8 cellular contexts compared by ENCODE assay signal in the genomic region with DNA sequence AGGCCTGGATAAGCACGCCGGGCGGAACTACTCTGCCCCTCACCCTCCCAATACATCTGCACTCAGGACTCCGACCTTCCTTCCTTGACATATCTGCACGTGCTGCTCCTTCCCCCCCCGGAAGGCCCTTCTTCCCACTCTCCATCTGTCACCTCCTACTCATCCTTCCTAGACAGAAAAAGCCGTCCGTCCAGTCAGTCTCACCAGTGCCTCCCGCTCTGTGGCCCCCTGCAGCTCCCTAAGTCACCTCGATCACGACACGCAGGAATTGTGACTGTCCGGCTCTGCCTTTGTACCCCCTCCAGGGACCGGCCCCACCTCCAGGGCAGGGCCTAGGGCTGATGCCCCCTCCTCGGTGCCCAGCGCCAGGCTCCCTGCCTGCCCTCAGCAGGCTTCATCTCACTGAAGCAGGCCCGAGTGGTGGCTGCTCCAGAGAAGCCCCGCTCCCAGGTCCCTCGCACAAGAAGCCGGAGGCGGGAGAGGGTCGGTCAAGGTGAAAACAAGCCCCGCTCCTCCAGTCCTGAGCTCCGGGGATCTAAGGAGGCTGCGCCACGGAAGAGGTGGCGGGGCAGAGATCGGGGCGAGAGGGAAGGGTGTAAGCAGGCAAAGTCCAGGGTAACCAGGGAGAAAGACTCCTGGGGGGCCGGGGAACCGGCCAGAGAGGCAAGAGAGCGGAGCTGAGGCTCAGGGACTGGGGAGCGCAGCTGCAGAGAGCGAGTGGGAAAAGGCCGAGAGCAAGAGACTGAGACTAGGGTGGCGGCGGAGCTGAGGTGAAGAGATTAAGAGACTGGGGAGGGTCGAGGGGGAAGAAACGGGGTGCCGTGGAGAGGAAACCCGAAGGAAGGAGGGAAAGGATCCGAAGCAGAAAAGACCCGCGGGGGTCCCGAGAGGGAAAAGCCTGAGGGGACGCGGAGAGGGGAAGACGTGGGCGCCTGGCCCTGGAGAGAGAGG. TPM values are rescaled to one million over a fixed set of nuclear protein-coding genes. Genes with fewer than 3 reads are reported as not detected.
DNase-seq lines count a peak whose midpoint lies in the region; ATAC-seq, FAIRE-seq and TF ChIP-seq lines count a peak whose summit lies in the region.

No MANE protein-coding gene starts in this region.

- intact Hi-C loops in natural killer cell (cut with micrococcal nuclease): loop anchor here (2.0 to 10.0 kb wide), 2 partner anchors 81 to 343 kb away; a partner anchor contains a TSS

- no peak overlapping the region for H3K56ac ChIP-seq in H1 (replicated peaks; ENCODE audit: insufficient read length, low read depth, low read length)

- no peak overlapping the region; the same call in 1 of the 2 replicates for H4K8ac ChIP-seq in H1 (ENCODE audit: extremely low read depth, insufficient read depth, low read length)

- H3K27ac ChIP-seq in GM23338 (ENCODE audit: low read depth) (no peak overlapping the region), H1 (ENCODE audit: low read depth, low read length) (no peak overlapping the region)

- H3K79me2 ChIP-seq in GM23338 (replicated peaks; ENCODE audit: insufficient read depth) (peaks cover 55% of the 10 kb centered on the region), H1 (ENCODE audit: control insufficient read depth in 1 of 2, insufficient read depth in 2 of 2, low read length in 2 of 2) (peaks cover 12 to 58% of the 10 kb centered on the region in 2 experiments)

- no peak for TF ChIP-seq POLR2A in H1 (IDR thresholded peaks at IDR 0.05; ENCODE audit: control extremely low read depth in 1 of 2, low read depth in 2 of 2, low read length in 2 of 2)

- H4K91ac ChIP-seq in H1 (replicated peaks; ENCODE audit: insufficient read length, low read length): no peak overlapping the region

- POLR2A ChIA-PET in T-cell (lab: Charles Lee): interaction anchor here in 1 of 2 donors (0.6 to 0.8 kb wide), 3 partner anchors 16 to 81 kb away, joined by 3 to 12 read pairs (median 3); no protein-coding TSS in a partner anchor
- POLR2A ChIA-PET in H1 (lab: Charles Lee; ENCODE audit: partially characterized antibody): interaction anchor here (0.8 to 5.0 kb wide), 9 partner anchors 9 to 149 kb away, joined by 3 to 23 read pairs (median 3); a partner anchor contains a TSS

- no peak for TF ChIP-seq CTCF in AG09309 (IDR thresholded peaks at IDR 0.05; ENCODE audit: control insufficient read depth, insufficient read depth, low read depth, low read length, missing control alignments)
- TF ChIP-seq CTCF in GM23338 (conservative IDR thresholded peaks at IDR 0.05; ENCODE audit: low read depth in 2 of 2): no peak
- TF ChIP-seq CTCF in H1 (IDR thresholded peaks at IDR 0.05; ENCODE audit: control extremely low read depth in 1 of 3, insufficient read depth in 1 of 3, low read depth in 1 of 3, low read length in 3 of 3): no peak
- TF ChIP-seq CTCF in natural killer cell (IDR thresholded peaks at IDR 0.05): no peak

- H3K9ac ChIP-seq in H1 (replicated peaks in 1 of 4; ENCODE audit: extremely low read depth in 1 of 4, low read depth in 3 of 4, low read length in 3 of 4): peak overlapping the region; percentile 7 to 89 (median 20); a peak in 5 of 7 replicates

- peak overlapping the region; percentile 92 for H3K27ac Mint-ChIP-seq in GM23338
- peak overlapping the region; percentile 99 for H3K27ac Mint-ChIP-seq in T-cell
- peak overlapping the region; percentile 93 to 98 for H3K27ac Mint-ChIP-seq in natural killer cell

- no peak overlapping the region for H2BK20ac ChIP-seq in H1 (ENCODE audit: low read length)

- H3F3A ChIP-seq in GM23338 (replicated peaks; ENCODE audit: low read depth): peaks cover 21% of the 10 kb centered on the region

- H3K23me2 ChIP-seq in H1 (ENCODE audit: low read depth, low read length): peaks cover 13% of the 10 kb centered on the region; the same call in 1 of the 2 replicates

- H4K20me1 ChIP-seq in GM23338 (replicated peaks; ENCODE audit: insufficient read depth) (peaks cover 51% of the 10 kb centered on the region), H1 (replicated peaks in 1 of 2; ENCODE audit: control insufficient read depth in 1 of 2, insufficient read depth in 2 of 2, low read length in 2 of 2) (peaks cover 31 to 36% of the 10 kb centered on the region in 2 experiments)

- no peak overlapping the region for H2BK12ac ChIP-seq in H1 (ENCODE audit: low read depth, low read length)

- WGBS in H1 (ENCODE audit: extremely low coverage in 1 of 2, insufficient coverage in 1 of 2, insufficient read length in 1 of 2, insufficient replicate concordance in 2 of 2, low coverage in 1 of 2, low lambda C conversion rate in 2 of 2, missing lambda C conversion rate in 1 of 2), 2 experiments: 22% methylated on average over 41 of the region's 49 CpGs; no CpG with 5 or more reads in 1 of the 2 experiments

- DNase-seq in AG09309 (ENCODE audit: low read depth): no peak
- peak; percentile 46 for DNase-seq in GM23338 (ENCODE audit: low spot score)
- peak in 5 of 34 experiments; percentile 14 to 30 (median 22) for DNase-seq in T-cell
- DNase-seq in H1 (ENCODE audit: low read depth in 1 of 2, low spot score in 2 of 2): peak in 1 of 2 experiments; percentile 59
- no peak for DNase-seq in natural killer cell
- no peak for DNase-seq in central memory CD4-positive, alpha-beta T cell
- DNase-seq in SHP77 treated with DMSO at 0.1 percent for 48 hours (lab: John Stamatoyannopoulos, UW): no peak

- H3K4me3 Mint-ChIP-seq in GM23338 (peak overlapping the region; percentile 98), T-cell (peak overlapping the region; percentile 96 to 100 (median 97)), natural killer cell (peak overlapping the region; percentile 98)

- no peak overlapping the region for H2BK5ac ChIP-seq in H1 (ENCODE audit: low read depth, low read length)

- H4K5ac ChIP-seq in H1 (ENCODE audit: insufficient read length, low read depth, low read length): no peak overlapping the region

- peaks cover 22% of the 10 kb centered on the region for H3K79me1 ChIP-seq in H1 (ENCODE audit: low read depth, low read length)

- H3K9me2 ChIP-seq in GM23338 (ENCODE audit: insufficient read depth): 0 out of 2 replicates have a peak, but pooled peaks cover 4% of the 10 kb centered on the region

- no peak overlapping the region for H2BK15ac ChIP-seq in H1 (ENCODE audit: low read length)

- no peak overlapping the region for H3K4ac ChIP-seq in H1 (replicated peaks; ENCODE audit: insufficient read length, low read depth, low read length)

- H3K27me3 Mint-ChIP-seq in GM23338 (ENCODE audit: insufficient read depth, low read depth, poor library complexity) (peaks cover 17% of the 10 kb centered on the region), T-cell (no peaks in the 10 kb centered on the region), natural killer cell (ENCODE audit: low read depth in 2 of 2) (no peaks in the 10 kb centered on the region)

- H3K4me1 ChIP-seq in GM23338 (ENCODE audit: insufficient read depth) (peaks cover 30% of the 10 kb centered on the region), H1 (replicated peaks in 1 of 4; ENCODE audit: control insufficient read depth in 3 of 4, insufficient read depth in 4 of 4, low read length in 3 of 4) (peaks cover 4 to 25% (median 16%) of the 10 kb centered on the region in 4 experiments; a peak in 6 of 7 replicates)

- H2BK120ac ChIP-seq in H1 (replicated peaks; ENCODE audit: low read depth, low read length): no peak overlapping the region

- H3K4me1 Mint-ChIP-seq in GM23338 (peaks cover 58% of the 10 kb centered on the region), T-cell (peaks cover 51 to 60% (median 58%) of the 10 kb centered on the region in 3 donors), natural killer cell (peaks cover 63 to 66% of the 10 kb centered on the region in 2 donors)

- H3K18ac ChIP-seq in H1 (ENCODE audit: extremely low read depth, low read length): no peak overlapping the region; the same call in 1 of the 2 replicates

- no peak overlapping the region for H2AK5ac ChIP-seq in H1 (ENCODE audit: low read depth, low read length)

- ATAC-seq in GM23338 (no peak), T-cell (replicated peaks in 1 of 4) (no peak), natural killer cell (no peak), GM21360 (IDR thresholded peaks at IDR 0.05; ENCODE audit: unreplicated experiment) (no peak)

- H2AFZ ChIP-seq in GM23338 (no peak overlapping the region), H1 (ENCODE audit: low read length) (no peak overlapping the region)

- H3K23ac ChIP-seq in H1 (ENCODE audit: insufficient read length): no peak overlapping the region

- H3K36me3 ChIP-seq in GM23338 (ENCODE audit: insufficient read depth): no peaks in the 10 kb centered on the region
- H3K36me3 ChIP-seq in H1 (ENCODE audit: control insufficient read depth in 2 of 4, insufficient read depth in 4 of 4, low read length in 3 of 4): no peaks in the 10 kb centered on the region

- no peak overlapping the region for H3K14ac ChIP-seq in H1 (ENCODE audit: insufficient read length)

- peak overlapping the region; percentile 98 for H3K4me2 ChIP-seq in GM23338
- peak overlapping the region; percentile 78 to 84 for H3K4me2 ChIP-seq in H1 (ENCODE audit: insufficient read depth in 1 of 2, low read depth in 2 of 2, low read length in 2 of 2)

- FAIRE-seq in H1 (lab: Jason Lieb, UNC): no peak

- no peak for TF ChIP-seq EP300 in H1 (IDR thresholded peaks at IDR 0.05; ENCODE audit: borderline replicate concordance in 1 of 2, low read depth in 2 of 2, low read length in 2 of 2)

- H3K27me3 ChIP-seq in GM23338 (ENCODE audit: insufficient read depth) (no peaks in the 10 kb centered on the region), H1 (replicated peaks in 1 of 4; ENCODE audit: control insufficient read depth in 3 of 4, extremely low read depth in 1 of 4, insufficient read depth in 3 of 4, low read length in 3 of 4) (no peaks in the 10 kb centered on the region)

- H3K9me3 ChIP-seq in H1 (ENCODE audit: insufficient read depth in 2 of 2, low read depth in 1 of 2, low read length in 1 of 2): no peaks in the 10 kb centered on the region; a peak in 1 of 4 replicates

- no peak for TF ChIP-seq RAD21 in H1 (IDR thresholded peaks at IDR 0.05 in 1 of 2, conservative IDR thresholded peaks at IDR 0.05 in 1 of 2; ENCODE audit: low read depth in 2 of 2, low read length in 2 of 2)

- H3K36me3 Mint-ChIP-seq in GM23338 (ENCODE audit: low read depth): peaks cover 4% of the 10 kb centered on the region; the same call in 2 of the 3 replicates
- peaks cover 4% of the 10 kb centered on the region for H3K36me3 Mint-ChIP-seq in T-cell
- no peaks in the 10 kb centered on the region for H3K36me3 Mint-ChIP-seq in natural killer cell

- H3K4me3 ChIP-seq in AG09309 (ENCODE audit: control insufficient read depth, low read depth, low read length) (peak overlapping the region; percentile 94), GM23338 (peak overlapping the region; percentile 90), H1 (ENCODE audit: extremely low read depth in 1 of 4, insufficient read depth in 2 of 4, low read depth in 3 of 4, low read length in 4 of 4) (peak overlapping the region; percentile 79 to 89 (median 82))

- H3K9me3 Mint-ChIP-seq in GM23338 (no peaks in the 10 kb centered on the region; the same call in 2 of the 3 replicates), T-cell (no peaks in the 10 kb centered on the region), natural killer cell (no peaks in the 10 kb centered on the region)

- CTCF ChIA-PET in T-cell (lab: Charles Lee): no interaction called here
- CTCF ChIA-PET in H1 (lab: Charles Lee; ENCODE audit: partially characterized antibody): interaction anchor here (0.6 to 4.7 kb wide), 3 partner anchors 15 to 43 kb away, joined by 3 to 32 read pairs (median 3); no protein-coding TSS in a partner anchor

RNA-seq across cellular contexts. Expression of a gene that starts 1.1 kb away (rescaled TPM):
- 62.5 and 70.8 TPM in 2 replicates for total RNA-seq in GM23338 (2014; rRNA removed; shearing (Covaris generic))
- polyA plus RNA-seq in GM23338 (2016; fragmentation: Nextera tagmentation; extraction: Ambion mirVana): 22.2 and 24.9 TPM in 2 replicates
- total RNA-seq in T-cell: 100 to 1,000 TPM; 173 to 208 (median 194) TPM
- total RNA-seq in H1 (2021; fragmentation: NEBNext Ultra II Directional; extraction: Animal tissue kit (Norgen Biotek cat#: 25700)): 74.4 and 75.6 TPM in 2 replicates
- 36.4 and 52.5 TPM in 2 replicates for polyA plus RNA-seq in H1 (2011; rRNA removed)
- 44.1 TPM for polyA plus RNA-seq in H1 (2011; cell fraction: cytosol; rRNA removed)
- 72.3 TPM for polyA plus RNA-seq in H1 (2011; cell fraction: nucleus; rRNA removed)
- 38.2 to 56.4 TPM (median 52.6 TPM) in 4 replicates for polyA plus RNA-seq in H1 (2012, experiment 1 of 2)
- polyA plus RNA-seq in H1 (2012, experiment 2 of 2): 46.1 TPM
- 34.4 TPM for polyA plus RNA-seq in H1 (2013, experiment 1 of 2)
- polyA plus RNA-seq in H1 (2013, experiment 2 of 2): 33.2 TPM
- 55.1 and 73.5 TPM in 2 replicates for polyA minus RNA-seq in H1 (2011; rRNA and poly(A)+ RNA removed)
- polyA minus RNA-seq in H1 (2011; cell fraction: cytosol; rRNA and poly(A)+ RNA removed): 62.7 TPM
- polyA minus RNA-seq in H1 (2011; cell fraction: nucleus; rRNA and poly(A)+ RNA removed): 41.3 TPM
- total RNA-seq in natural killer cell: 100 to 1,000 TPM; 252 to 275 (median 260) TPM

RNA-seq across cellular contexts. Expression of a gene that starts 22.2 kb away (rescaled TPM):
- total RNA-seq in GM23338 (2014; rRNA removed; shearing (Covaris generic)): 91.0 and 91.1 TPM in 2 replicates
- polyA plus RNA-seq in GM23338 (2016; fragmentation: Nextera tagmentation; extraction: Ambion mirVana) (81.9 and 83.6 TPM in 2 replicates), H1 (2011; rRNA removed) (100 and 111 TPM in 2 replicates)
- total RNA-seq in T-cell (10 to 100 TPM; 16.8 to 27.6 (median 24.7) TPM), natural killer cell (10 to 100 TPM; 17.1 to 19.5 (median 18.5) TPM)
- 63.4 and 68.8 TPM in 2 replicates for total RNA-seq in H1 (2021; fragmentation: NEBNext Ultra II Directional; extraction: Animal tissue kit (Norgen Biotek cat#: 25700))
- 86.6 TPM for polyA plus RNA-seq in H1 (2011; cell fraction: cytosol; rRNA removed)
- polyA plus RNA-seq in H1 (2011; cell fraction: nucleus; rRNA removed): 74.0 TPM
- polyA plus RNA-seq in H1 (2012, experiment 1 of 2): 44.6 to 69.6 TPM (median 66.9 TPM) in 4 replicates
- polyA plus RNA-seq in H1 (2012, experiment 2 of 2): 84.2 TPM
- polyA plus RNA-seq in H1 (2013, experiment 1 of 2): 34.0 TPM
- 34.1 TPM for polyA plus RNA-seq in H1 (2013, experiment 2 of 2)
- 16.1 and 17.2 TPM in 2 replicates for polyA minus RNA-seq in H1 (2011; rRNA and poly(A)+ RNA removed)
- polyA minus RNA-seq in H1 (2011; cell fraction: cytosol; rRNA and poly(A)+ RNA removed): 28.0 TPM
- polyA minus RNA-seq in H1 (2011; cell fraction: nucleus; rRNA and poly(A)+ RNA removed): 21.6 TPM

RNA-seq across cellular contexts. Expression of a gene that starts 26.1 kb away (rescaled TPM):
- 11.3 and 17.2 TPM in 2 replicates for total RNA-seq in GM23338 (2014; rRNA removed; shearing (Covaris generic))
- polyA plus RNA-seq in GM23338 (2016; fragmentation: Nextera tagmentation; extraction: Ambion mirVana): 2.3 and 3.4 TPM in 2 replicates
- total RNA-seq in T-cell: 1 to 10 TPM; 2.9 to 5.8 (median 3.9) TPM
- total RNA-seq in H1 (2021; fragmentation: NEBNext Ultra II Directional; extraction: Animal tissue kit (Norgen Biotek cat#: 25700)): 32.7 and 33.6 TPM in 2 replicates
- 27.6 and 55.2 TPM in 2 replicates for polyA plus RNA-seq in H1 (2011; rRNA removed)
- 51.4 TPM for polyA plus RNA-seq in H1 (2011; cell fraction: cytosol; rRNA removed)
- 281 TPM for polyA plus RNA-seq in H1 (2011; cell fraction: nucleus; rRNA removed)
- polyA plus RNA-seq in H1 (2012, experiment 1 of 2): 32.1 to 43.0 TPM (median 39.5 TPM) in 4 replicates
- polyA plus RNA-seq in H1 (2012, experiment 2 of 2): 19.0 TPM
- polyA plus RNA-seq in H1 (2013, experiment 1 of 2): 19.6 TPM
- 16.3 TPM for polyA plus RNA-seq in H1 (2013, experiment 2 of 2)
- polyA minus RNA-seq in H1 (2011; rRNA and poly(A)+ RNA removed): 10.9 and 17.1 TPM in 2 replicates
- polyA minus RNA-seq in H1 (2011; cell fraction: cytosol; rRNA and poly(A)+ RNA removed): 14.6 TPM
- polyA minus RNA-seq in H1 (2011; cell fraction: nucleus; rRNA and poly(A)+ RNA removed): 30.8 TPM
- 1 to 10 TPM; 6.0 to 9.8 (median 6.5) TPM for total RNA-seq in natural killer cell

RNA-seq across cellular contexts. Expression of a gene that starts 29.2 kb away (rescaled TPM):
- total RNA-seq in GM23338 (2014; rRNA removed; shearing (Covaris generic)): 2.9 and 3.2 TPM in 2 replicates
- 1.1 and 1.7 TPM in 2 replicates for polyA plus RNA-seq in GM23338 (2016; fragmentation: Nextera tagmentation; extraction: Ambion mirVana)
- 10 to 100 TPM; 10.6 to 22.4 (median 18.2) TPM for total RNA-seq in T-cell
- total RNA-seq in H1 (2021; fragmentation: NEBNext Ultra II Directional; extraction: Animal tissue kit (Norgen Biotek cat#: 25700)): 2.0 and 2.1 TPM in 2 replicates
- polyA plus RNA-seq in H1 (2011; rRNA removed): 2.9 and 4.2 TPM in 2 replicates
- 1.6 TPM for polyA plus RNA-seq in H1 (2011; cell fraction: cytosol; rRNA removed)
- 11.9 TPM for polyA plus RNA-seq in H1 (2011; cell fraction: nucleus; rRNA removed)
- polyA plus RNA-seq in H1 (2012, experiment 1 of 2): 0.81 to 2.9 TPM (median 2.6 TPM) in 4 replicates
- polyA plus RNA-seq in H1 (2012, experiment 2 of 2): 2.2 TPM
- 2.2 TPM for polyA plus RNA-seq in H1 (2013, experiment 1 of 2)
- 1.9 TPM for polyA plus RNA-seq in H1 (2013, experiment 2 of 2)
- polyA minus RNA-seq in H1 (2011; rRNA and poly(A)+ RNA removed): 0.63 and 1.7 TPM in 2 replicates
- not detected for polyA minus RNA-seq in H1 (2011; cell fraction: cytosol; rRNA and poly(A)+ RNA removed)
- 4.3 TPM for polyA minus RNA-seq in H1 (2011; cell fraction: nucleus; rRNA and poly(A)+ RNA removed)
- 10 to 100 TPM; 12.6 to 14.7 (median 14.6) TPM for total RNA-seq in natural killer cell

RNA-seq across cellular contexts. Expression of a gene that starts 48.4 kb away (rescaled TPM):
- 0.12 and 2.1 TPM in 2 replicates for total RNA-seq in GM23338 (2014; rRNA removed; shearing (Covaris generic))
- polyA plus RNA-seq in GM23338 (2016; fragmentation: Nextera tagmentation; extraction: Ambion mirVana) (0.12 and 0.16 TPM in 2 replicates), H1 (2011; rRNA removed) (0.39 and 1.1 TPM in 2 replicates)
- total RNA-seq in T-cell (1 to 10 TPM in 1 of 5 donors, under 1 TPM in 2, not detected in 2; 0.16 to 1.1 (median 0.51) TPM), natural killer cell (under 1 TPM in 1 of 3 donors, not detected in 2; 0.45 TPM)
- total RNA-seq in H1 (2021; fragmentation: NEBNext Ultra II Directional; extraction: Animal tissue kit (Norgen Biotek cat#: 25700)): 0.21 and 0.30 TPM in 2 replicates
- polyA plus RNA-seq in H1 (2011; cell fraction: cytosol; rRNA removed): 0.34 TPM
- polyA plus RNA-seq in H1 (2011; cell fraction: nucleus; rRNA removed): 1.3 TPM
- 0.19 to 0.57 TPM (median 0.32 TPM) in 4 replicates for polyA plus RNA-seq in H1 (2012, experiment 1 of 2)
- 0.31 TPM for polyA plus RNA-seq in H1 (2012, experiment 2 of 2)
- polyA plus RNA-seq in H1 (2013, experiment 1 of 2): 0.75 TPM
- polyA plus RNA-seq in H1 (2013, experiment 2 of 2): 0.98 TPM
- polyA minus RNA-seq in H1 (2011; rRNA and poly(A)+ RNA removed): 1.6 TPM in 2 replicates
- polyA minus RNA-seq in H1 (2011; cell fraction: cytosol; rRNA and poly(A)+ RNA removed): 0.51 TPM
- polyA minus RNA-seq in H1 (2011; cell fraction: nucleus; rRNA and poly(A)+ RNA removed): 1.3 TPM
